7 cellular contexts compared by ENCODE assay signal in genomic region chr6:79076160-79076559, GRCh38. TPM values are rescaled to one million over a fixed set of nuclear protein-coding genes. Genes with fewer than 3 reads are reported as not detected.
A peak's percentile ranks its signal among the peaks of the same experiment; 100 is the strongest.
DNase-seq lines count a peak whose midpoint lies in the region; ATAC-seq and TF ChIP-seq lines count a peak whose summit lies in the region.

No MANE protein-coding gene starts in this region.

- no peaks in the 10 kb centered on the region for H3K36me3 Mint-ChIP-seq in natural killer cell

- in situ Hi-C loops in GM23248 (cut with MboI) = no loop called here

- DNase-seq in GM23248 (peak; percentile 50), NOMO-1 treated with DMSO at 0.1 percent for 48 hours (lab: John Stamatoyannopoulos, UW; ENCODE audit: unreplicated experiment) (peak; percentile 45), coronary artery (ENCODE audit: low spot score) (no peak), natural killer cell (no peak), hippocampal formation (lab: John Stamatoyannopoulos, UW) (no peak), SHP77 treated with DMSO at 0.1 percent for 48 hours (lab: John Stamatoyannopoulos, UW) (no peak)

- peak overlapping the region; percentile 92 for H3K9ac ChIP-seq in GM23248

- H3F3A ChIP-seq in GM23248 (ENCODE audit: insufficient read depth) = peaks cover 31% of the 10 kb centered on the region

- intact Hi-C loops in natural killer cell (cut with micrococcal nuclease) = loop anchor here (10.0 kb wide), 1 partner anchor 929 kb away; the partner anchor contains the start of gene TTK

- H3K79me2 ChIP-seq in GM23248 (ENCODE audit: insufficient read depth) = peaks cover 54% of the 10 kb centered on the region

- no peaks in the 10 kb centered on the region for H3K9me2 ChIP-seq in GM23248 (ENCODE audit: insufficient read depth)

- H3K4me3 ChIP-seq in GM23248 (peak overlapping the region; percentile 95), coronary artery (peak overlapping the region; percentile 88)

- H3K27me3 ChIP-seq in GM23248 (replicated peaks; ENCODE audit: insufficient read depth) = no peaks in the 10 kb centered on the region

- H4K20me1 ChIP-seq in GM23248 (ENCODE audit: insufficient read depth) = no peaks in the 10 kb centered on the region

- H3K9me3 Mint-ChIP-seq in natural killer cell = no peaks in the 10 kb centered on the region

- 0 to 3% methylated on average over 5 of the region's 5 CpGs for WGBS in GM23248 (ENCODE audit: low coverage in 1 of 2, low lambda C conversion rate in 2 of 2, missing lambda C conversion rate in 2 of 2), 2 experiments

- peaks cover 38 to 44% of the 10 kb centered on the region in 2 donors for H3K4me1 Mint-ChIP-seq in natural killer cell

- ATAC-seq in natural killer cell (no peak), GM21825 (IDR thresholded peaks at IDR 0.05; ENCODE audit: unreplicated experiment) (no peak)

- H3K4me2 ChIP-seq in GM23248 (ENCODE audit: unreplicated experiment) = peak overlapping the region; percentile 97

- no peaks in the 10 kb centered on the region for H3K27me3 Mint-ChIP-seq in natural killer cell (ENCODE audit: low read depth in 2 of 2)

- H2AFZ ChIP-seq in GM23248 = peak overlapping the region; percentile 78

- TF ChIP-seq CTCF in coronary artery (IDR thresholded peaks at IDR 0.05) = no peak
- TF ChIP-seq CTCF in natural killer cell (IDR thresholded peaks at IDR 0.05) = no peak

- no peaks in the 10 kb centered on the region for H3K36me3 ChIP-seq in GM23248 (ENCODE audit: low read depth)

- H3K27ac ChIP-seq in GM23248 = peak overlapping the region; percentile 94
- H3K27ac ChIP-seq in coronary artery = peak overlapping the region; percentile 96 to 97

- H3K4me3 Mint-ChIP-seq in natural killer cell = peak overlapping the region; percentile 84

- peak overlapping the region; percentile 90 to 96 for H3K27ac Mint-ChIP-seq in natural killer cell

- H3K9me3 ChIP-seq in GM23248 (ENCODE audit: low read depth) = no peaks in the 10 kb centered on the region

- H3K4me1 ChIP-seq in GM23248 (ENCODE audit: insufficient read depth) = peaks cover 27% of the 10 kb centered on the region

RNA-seq across cellular contexts. Expression of gene PHIP, which starts 1.9 kb away (rescaled TPM):
- 14.5 and 15.9 TPM in 2 replicates for total RNA-seq in GM23248 (2014; rRNA removed; shearing (Covaris generic))
- 7.4 and 9.0 TPM in 2 replicates for polyA plus RNA-seq in GM23248 (2016; fragmentation: Nextera tagmentation; extraction: Ambion mirVana)
- total RNA-seq in natural killer cell = 10 to 100 TPM; 38.5 to 45.6 (median 42.5) TPM

Comparison
In these comparisons a context has a peak if more than half of its experiments do, and no peak if none do; other contexts are left out.
1. DNase-seq: peak in GM23248 (single experiment) and NOMO-1 treated with DMSO at 0.1 percent for 48 hours (single experiment); none in coronary artery (single experiment), natural killer cell (single experiment), hippocampal formation (0 of 2) and SHP77 treated with DMSO at 0.1 percent for 48 hours (single experiment).